18 cellular contexts compared by ENCODE assay signal in the genomic region with DNA sequence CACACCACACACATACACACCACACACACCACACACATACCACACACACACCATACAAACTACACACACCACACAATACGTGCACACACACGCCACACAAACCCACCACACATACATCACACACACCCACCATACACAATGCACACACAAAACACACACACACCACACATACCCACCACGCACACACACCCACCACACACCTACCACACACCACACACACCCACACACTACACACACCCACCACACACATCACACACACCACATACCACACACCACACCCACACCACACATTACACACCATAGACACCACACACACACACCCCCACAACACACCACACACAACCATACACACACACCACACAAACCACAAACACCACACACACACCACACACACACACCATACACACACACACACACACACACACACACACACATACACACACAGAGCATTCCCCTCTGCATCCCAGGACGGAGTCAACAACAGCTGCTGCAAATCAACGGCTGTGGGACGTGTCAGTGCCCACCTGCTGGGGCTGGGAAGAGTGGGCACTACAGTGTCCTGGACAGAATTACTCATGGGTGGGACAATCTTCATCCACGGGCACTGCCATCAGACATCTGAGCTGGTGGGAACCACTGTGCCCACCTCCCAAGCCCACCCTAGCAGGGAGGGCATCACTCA. TPM values are rescaled to one million over a fixed set of nuclear protein-coding genes. Genes with fewer than 3 reads are reported as not detected.
DNase-seq lines count a peak whose midpoint lies in the region; ATAC-seq and TF ChIP-seq lines count a peak whose summit lies in the region.
"Had no signal": no experiment of that assay in that cellular context is flagged by ENCODE, and none has a peak within 500 bp of the region (broad histone marks: within the 10 kb centered on the region; RNA-seq: fewer than 3 reads in every experiment).

No MANE protein-coding gene starts in this region.

- intact Hi-C loops in left lung (cut with DNase I) = no loop called here

- no peak overlapping the region for H3K9ac ChIP-seq in neural progenitor cell

- no peak overlapping the region for H2AFZ ChIP-seq in neural progenitor cell (replicated peaks)

- H3K36me3 Mint-ChIP-seq in IgD-negative memory B cell (peaks cover 2% of the 10 kb centered on the region), neural progenitor cell (no peaks in the 10 kb centered on the region)
- peaks cover 9% of the 10 kb centered on the region for H3K36me3 Mint-ChIP-seq in central memory CD8-positive, alpha-beta T cell (ENCODE audit: insufficient read depth)
- H3K36me3 Mint-ChIP-seq: activated CD4-positive, alpha-beta memory T cell treated with anti-CD3 and anti-CD28 coated beads for 36 hours; natural killer cell treated with Interleukin-12 subunit alpha and Interleukin-12 subunit beta and Interleukin-15 and Interleukin-18, amount 100 ng/mL, for 72 hours had no signal

- H3K9me3 ChIP-seq in neural progenitor cell (ENCODE audit: low read depth) = no peaks in the 10 kb centered on the region
- no peaks in the 10 kb centered on the region for H3K9me3 ChIP-seq in left lung
- H3K9me3 ChIP-seq: adrenal gland, heart right ventricle, prostate gland, spleen had no signal

- peaks cover 43% of the 10 kb centered on the region for H3F3A ChIP-seq in neural progenitor cell (ENCODE audit: low read depth)

- H3K9me3 Mint-ChIP-seq in IgD-negative memory B cell (no peaks in the 10 kb centered on the region), neural progenitor cell (no peaks in the 10 kb centered on the region)
- H3K9me3 Mint-ChIP-seq in central memory CD8-positive, alpha-beta T cell = no peaks in the 10 kb centered on the region
- H3K9me3 Mint-ChIP-seq: activated CD4-positive, alpha-beta memory T cell treated with anti-CD3 and anti-CD28 coated beads for 36 hours; activated T-cell treated with anti-CD3 and anti-CD28 coated beads, Interleukin-2, amount 50 U/mL, for 72 hours; endodermal cell; natural killer cell treated with Interleukin-12 subunit alpha and Interleukin-12 subunit beta and Interleukin-15 and Interleukin-18, amount 100 ng/mL, for 72 hours had no signal

- no peaks in the 10 kb centered on the region for H3K27me3 Mint-ChIP-seq in IgD-negative memory B cell
- H3K27me3 Mint-ChIP-seq in central memory CD8-positive, alpha-beta T cell = no peaks in the 10 kb centered on the region
- H3K27me3 Mint-ChIP-seq in neural progenitor cell (ENCODE audit: insufficient read depth, low read depth) = peaks cover 4% of the 10 kb centered on the region
- H3K27me3 Mint-ChIP-seq: activated CD4-positive, alpha-beta memory T cell treated with anti-CD3 and anti-CD28 coated beads for 36 hours had no signal

- H3K4me3 Mint-ChIP-seq in IgD-negative memory B cell (peak overlapping the region in 2 of 4 donors; percentile 30 to 89), neural progenitor cell (peak overlapping the region; percentile 42)
- H3K4me3 Mint-ChIP-seq in central memory CD8-positive, alpha-beta T cell = no peak overlapping the region
- H3K4me3 Mint-ChIP-seq: activated CD4-positive, alpha-beta memory T cell treated with anti-CD3 and anti-CD28 coated beads for 36 hours; endodermal cell; natural killer cell treated with Interleukin-12 subunit alpha and Interleukin-12 subunit beta and Interleukin-15 and Interleukin-18, amount 100 ng/mL, for 72 hours had no signal

- H3K4me3 ChIP-seq in neural progenitor cell (no peak overlapping the region), left lung (no peak overlapping the region)
- H3K4me3 ChIP-seq: adrenal gland, heart right ventricle, prostate gland had no signal

- H3K27me3 ChIP-seq in neural progenitor cell (no peaks in the 10 kb centered on the region), left lung (no peaks in the 10 kb centered on the region)
- H3K27me3 ChIP-seq: adrenal gland, heart right ventricle, spleen had no signal

- H3K79me2 ChIP-seq in neural progenitor cell (ENCODE audit: low read depth) = peaks cover 88% of the 10 kb centered on the region

- H3K27ac Mint-ChIP-seq in IgD-negative memory B cell = peak overlapping the region in 2 of 3 donors; percentile 19 to 90
- peak overlapping the region; percentile 11 for H3K27ac Mint-ChIP-seq in central memory CD8-positive, alpha-beta T cell (ENCODE audit: low read depth)
- H3K27ac Mint-ChIP-seq in neural progenitor cell = peak overlapping the region; percentile 13
- H3K27ac Mint-ChIP-seq: activated CD4-positive, alpha-beta memory T cell treated with anti-CD3 and anti-CD28 coated beads for 36 hours; activated T-cell treated with anti-CD3 and anti-CD28 coated beads, Interleukin-2, amount 50 U/mL, for 72 hours had no signal

- TF ChIP-seq CTCF in neural progenitor cell (IDR thresholded peaks at IDR 0.05) (no peak), left lung (IDR thresholded peaks at IDR 0.05) (no peak)

- H3K27ac ChIP-seq in neural progenitor cell (no peak overlapping the region), left lung (no peak overlapping the region)
- H3K27ac ChIP-seq: 22Rv1, prostate gland had no signal

- H4K20me1 ChIP-seq in neural progenitor cell (ENCODE audit: low read depth) = peaks cover 100% of the 10 kb centered on the region

- DNase-seq in DMS 273 (lab: John Stamatoyannopoulos, UW; ENCODE audit: unreplicated experiment) (peak; percentile 18), DMS 273 treated with DMSO at 0.1 percent for 48 hours (lab: John Stamatoyannopoulos, UW) (no peak), neural progenitor cell (ENCODE audit: low spot score) (no peak), left lung (no peak)
- DNase-seq in central memory CD8-positive, alpha-beta T cell (ENCODE audit: low spot score in 2 of 2) = no peak
- DNase-seq: activated T-cell treated with anti-CD3 and anti-CD28 coated beads, Interleukin-2, amount 50 U/mL, for 72 hours; adrenal gland; endodermal cell; heart right ventricle; mammary epithelial cell had no signal

- H3K4me1 ChIP-seq in neural progenitor cell (peaks cover 43% of the 10 kb centered on the region), left lung (peaks cover 0 to 53% of the 10 kb centered on the region in 2 donors)
- H3K4me1 ChIP-seq: prostate gland had no signal

- no peak overlapping the region for H3K4me2 ChIP-seq in neural progenitor cell

- ATAC-seq in central memory CD8-positive, alpha-beta T cell (replicated peaks; ENCODE audit: extremely low read depth, poor library complexity, severe bottlenecking) = no peak
- no peak for ATAC-seq in activated CD4-positive, CD25-positive, alpha-beta regulatory T cell treated with anti-CD3 and anti-CD28 coated beads, Interleukin-2, amount 50 U/mL, for 24 hours
- no peak for ATAC-seq in left lung
- ATAC-seq in HG03378 (IDR thresholded peaks at IDR 0.05; ENCODE audit: unreplicated experiment) = no peak
- ATAC-seq: heart right ventricle; natural killer cell treated with Interleukin-12 subunit alpha and Interleukin-12 subunit beta and Interleukin-15 and Interleukin-18, amount 100 ng/mL, for 72 hours had no signal

- H3K4me1 Mint-ChIP-seq in IgD-negative memory B cell (peaks cover 29 to 57% (median 41%) of the 10 kb centered on the region in 3 donors), neural progenitor cell (peaks cover 60% of the 10 kb centered on the region)
- peaks cover 59% of the 10 kb centered on the region for H3K4me1 Mint-ChIP-seq in central memory CD8-positive, alpha-beta T cell

- no peaks in the 10 kb centered on the region for H3K36me3 ChIP-seq in neural progenitor cell
- peaks cover 0 to 36% of the 10 kb centered on the region in 2 donors for H3K36me3 ChIP-seq in left lung
- H3K36me3 ChIP-seq: adrenal gland, prostate gland had no signal

RNA-seq across cellular contexts. Expression of a gene that starts 8.5 kb away (rescaled TPM):
- 44.0 TPM for polyA plus RNA-seq in IgD-negative memory B cell
- total RNA-seq in neural progenitor cell (ENCODE audit: low replicate concordance) (23.1 and 91.9 TPM in 2 replicates), left lung (10 to 100 TPM; 88.9 to 95.5 TPM)
